In genomic region chr1:59705849-59706599, GRCh38 we compare ENCODE assay signal across 13 cellular contexts.
DNase-seq lines count a peak whose midpoint lies in the region; ATAC-seq, FAIRE-seq and TF ChIP-seq lines count a peak whose summit lies in the region.
"Had no signal": no experiment of that assay in that cellular context is flagged by ENCODE, and none has a peak within 500 bp of the region (broad histone marks: within the 10 kb centered on the region; RNA-seq: fewer than 3 reads in every experiment).

No MANE protein-coding gene starts in this region.

- H3K4me1 Mint-ChIP-seq in activated T-helper 17 cell treated with anti-CD3 and anti-CD28 coated beads, Interleukin-2, amount 50 U/mL, for 72 hours, result no peaks in the 10 kb centered on the region
- H3K4me1 Mint-ChIP-seq: CD4-positive, alpha-beta memory T cell had no signal

- peaks cover 3% of the 10 kb centered on the region for H3K4me1 ChIP-seq in foreskin keratinocyte

- TF ChIP-seq CTCF in foreskin keratinocyte (conservative IDR thresholded peaks at IDR 0.05), result no peak

- H3K27me3 ChIP-seq in foreskin keratinocyte, result no peaks in the 10 kb centered on the region

- no peak for FAIRE-seq in HTR-8/SVneo (lab: Jason Lieb, UNC)
- FAIRE-seq: TTC549 had no signal

- in situ Hi-C loops in KBM-7 (cut with MboI; ENCODE audit: low pct_unique_long_range_greater_than_20kb, low sequenced_read_pairs), result loop anchor here (25.0 kb wide), 1 partner anchor 969 kb away; no protein-coding TSS in a partner anchor

- peak; percentile 82 for DNase-seq in CD1c-positive myeloid dendritic cell (ENCODE audit: extremely low spot score)
- peak; percentile 5 to 23 for DNase-seq in foreskin keratinocyte
- DNase-seq in renal cortical epithelial cell (ENCODE audit: low read depth), result peak; percentile 91
- no peak for DNase-seq in 8988T
- no peak for DNase-seq in HTR-8/SVneo (ENCODE audit: insufficient read length, low spot score)
- DNase-seq in KBM-7, result no peak
- DNase-seq: activated T-cell treated with anti-CD3 and anti-CD28 coated beads for 4 hours; CD4-positive, alpha-beta memory T cell; NCI-H1417 treated with DMSO at 0.1 percent for 48 hours; nephron progenitor cell had no signal

- no peak for ATAC-seq in activated T-helper 17 cell treated with anti-CD3 and anti-CD28 coated beads, Interleukin-2, amount 50 U/mL, for 72 hours (replicated peaks)
- ATAC-seq in foreskin keratinocyte (no peak), GM21447 (IDR thresholded peaks at IDR 0.05; ENCODE audit: unreplicated experiment) (no peak)

- H3K27ac Mint-ChIP-seq in activated T-helper 17 cell treated with anti-CD3 and anti-CD28 coated beads, Interleukin-2, amount 50 U/mL, for 72 hours, result peak overlapping the region; percentile 18
- H3K27ac Mint-ChIP-seq: CD4-positive, alpha-beta memory T cell had no signal

- H3K27me3 Mint-ChIP-seq in activated T-helper 17 cell treated with anti-CD3 and anti-CD28 coated beads, Interleukin-2, amount 50 U/mL, for 72 hours, result no peaks in the 10 kb centered on the region
- H3K27me3 Mint-ChIP-seq: CD4-positive, alpha-beta memory T cell had no signal

- no peak overlapping the region for H3K4me3 Mint-ChIP-seq in activated T-helper 17 cell treated with anti-CD3 and anti-CD28 coated beads, Interleukin-2, amount 50 U/mL, for 72 hours
- H3K4me3 Mint-ChIP-seq: nephron progenitor cell had no signal

- H3K36me3 Mint-ChIP-seq in activated T-helper 17 cell treated with anti-CD3 and anti-CD28 coated beads, Interleukin-2, amount 50 U/mL, for 72 hours (ENCODE audit: low read depth), result no peaks in the 10 kb centered on the region
- H3K36me3 Mint-ChIP-seq: CD4-positive, alpha-beta memory T cell had no signal

- H3K27ac ChIP-seq in foreskin keratinocyte, result peak overlapping the region; percentile 9

- no peaks in the 10 kb centered on the region for H3K9me3 Mint-ChIP-seq in activated T-helper 17 cell treated with anti-CD3 and anti-CD28 coated beads, Interleukin-2, amount 50 U/mL, for 72 hours

Comparison
In these comparisons a context has a peak if more than half of its experiments do, and no peak if none do; other contexts are left out.
1. DNase-seq: peak in CD1c-positive myeloid dendritic cell (single experiment), foreskin keratinocyte (2 of 2) and renal cortical epithelial cell (single experiment); none in 8988T (single experiment), HTR-8/SVneo (single experiment) and KBM-7 (single experiment).